In the genomic region with DNA sequence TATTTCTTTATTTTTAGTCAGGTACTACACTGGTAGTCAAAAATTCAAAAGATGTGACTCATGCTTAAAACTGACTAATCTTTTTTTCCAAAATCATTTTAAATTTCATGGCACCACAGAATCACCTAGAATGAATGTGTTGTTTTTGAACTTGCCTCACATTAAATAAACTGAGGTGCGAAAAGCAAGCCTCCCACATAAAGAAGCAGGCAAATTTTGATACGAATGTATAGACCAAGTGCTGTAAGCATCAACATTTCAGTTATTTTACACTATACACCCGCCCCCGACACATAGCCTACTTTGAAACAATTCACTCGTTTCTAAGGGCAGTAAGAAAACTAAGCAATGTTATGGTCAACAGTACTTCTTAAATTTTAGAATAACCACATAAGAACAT, we compare ENCODE assay signal across 13 cellular contexts.
A peak's percentile ranks its signal among the peaks of the same experiment; 100 is the strongest.
DNase-seq lines count a peak whose midpoint lies in the region; ATAC-seq lines count a peak whose summit lies in the region.
"Had no signal": no experiment of that assay in that cellular context is flagged by ENCODE, and none has a peak within 500 bp of the region (broad histone marks: within the 10 kb centered on the region; RNA-seq: fewer than 3 reads in every experiment).

No MANE protein-coding gene starts in this region.

- no peaks in the 10 kb centered on the region for H3K9me3 Mint-ChIP-seq in activated T-cell treated with anti-CD3 and anti-CD28 coated beads, Interleukin-2, amount 50 U/mL, for 24 hours
- no peaks in the 10 kb centered on the region for H3K9me3 Mint-ChIP-seq in activated T-helper 17 cell treated with anti-CD3 and anti-CD28 coated beads, Interleukin-2, amount 50 U/mL, for 72 hours
- no peaks in the 10 kb centered on the region for H3K9me3 Mint-ChIP-seq in stimulated activated naive CD8-positive, alpha-beta T cell treated with anti-CD3 and anti-CD28 coated beads, Interleukin-15, amount 100 ng/mL, for 72 hours
- H3K9me3 Mint-ChIP-seq: CD8-positive, alpha-beta T cell; H9 had no signal

- peaks cover 31% of the 10 kb centered on the region for H3K36me3 Mint-ChIP-seq in activated T-cell treated with anti-CD3 and anti-CD28 coated beads, Interleukin-2, amount 50 U/mL, for 24 hours (ENCODE audit: low read depth)
- H3K36me3 Mint-ChIP-seq in activated T-helper 17 cell treated with anti-CD3 and anti-CD28 coated beads, Interleukin-2, amount 50 U/mL, for 72 hours (ENCODE audit: low read depth), result peaks cover 36% of the 10 kb centered on the region

- H3K4me1 Mint-ChIP-seq in activated T-cell treated with anti-CD3 and anti-CD28 coated beads, Interleukin-2, amount 50 U/mL, for 24 hours (ENCODE audit: low read depth), result peaks cover 20% of the 10 kb centered on the region
- no peaks in the 10 kb centered on the region for H3K4me1 Mint-ChIP-seq in activated T-helper 17 cell treated with anti-CD3 and anti-CD28 coated beads, Interleukin-2, amount 50 U/mL, for 72 hours
- H3K4me1 Mint-ChIP-seq in stimulated activated naive CD8-positive, alpha-beta T cell treated with anti-CD3 and anti-CD28 coated beads, Interleukin-15, amount 100 ng/mL, for 72 hours, result peaks cover 17% of the 10 kb centered on the region
- H3K4me1 Mint-ChIP-seq: B cell had no signal

- no peak for DNase-seq in activated T-cell treated with anti-CD3 and anti-CD28 coated beads, Interleukin-2, amount 50 U/mL, for 24 hours
- no peak for DNase-seq in activated T-cell treated with anti-CD3 and anti-CD28 coated beads, Interleukin-2, amount 50 U/mL, for 1 hour
- DNase-seq in ELR (ENCODE audit: low read depth), result peak; percentile 3
- DNase-seq in stimulated activated naive CD8-positive, alpha-beta T cell treated with anti-CD3 and anti-CD28 coated beads, Interleukin-15, amount 100 ng/mL, for 72 hours, result no peak
- DNase-seq: Calu3; CD8-positive, alpha-beta T cell; DMS79 treated with DMSO at 0.1 percent for 48 hours; H9; IMR-90 had no signal

- H3K27ac Mint-ChIP-seq in activated T-cell treated with anti-CD3 and anti-CD28 coated beads, Interleukin-2, amount 50 U/mL, for 24 hours, result peak overlapping the region; percentile 2
- no peak overlapping the region for H3K27ac Mint-ChIP-seq in activated T-helper 17 cell treated with anti-CD3 and anti-CD28 coated beads, Interleukin-2, amount 50 U/mL, for 72 hours
- H3K27ac Mint-ChIP-seq in stimulated activated naive CD8-positive, alpha-beta T cell treated with anti-CD3 and anti-CD28 coated beads, Interleukin-15, amount 100 ng/mL, for 72 hours, result no peak overlapping the region
- H3K27ac Mint-ChIP-seq: B cell had no signal

- no peaks in the 10 kb centered on the region for H3K27me3 Mint-ChIP-seq in activated T-cell treated with anti-CD3 and anti-CD28 coated beads, Interleukin-2, amount 50 U/mL, for 24 hours
- no peaks in the 10 kb centered on the region for H3K27me3 Mint-ChIP-seq in activated T-helper 17 cell treated with anti-CD3 and anti-CD28 coated beads, Interleukin-2, amount 50 U/mL, for 72 hours
- H3K27me3 Mint-ChIP-seq in stimulated activated naive CD8-positive, alpha-beta T cell treated with anti-CD3 and anti-CD28 coated beads, Interleukin-15, amount 100 ng/mL, for 72 hours, result no peaks in the 10 kb centered on the region
- H3K27me3 Mint-ChIP-seq: B cell had no signal

- ATAC-seq in activated T-helper 17 cell treated with anti-CD3 and anti-CD28 coated beads, Interleukin-2, amount 50 U/mL, for 72 hours (replicated peaks), result peak; percentile 19
- ATAC-seq in stimulated activated naive CD8-positive, alpha-beta T cell treated with anti-CD3 and anti-CD28 coated beads, Interleukin-15, amount 100 ng/mL, for 72 hours, result peak; percentile 57
- ATAC-seq in GM21526 (IDR thresholded peaks at IDR 0.05; ENCODE audit: low FRiP score, unreplicated experiment), result no peak
- ATAC-seq: CD8-positive, alpha-beta T cell; GM12878 had no signal

- no peak overlapping the region for H3K4me3 Mint-ChIP-seq in activated T-cell treated with anti-CD3 and anti-CD28 coated beads, Interleukin-2, amount 50 U/mL, for 24 hours
- no peak overlapping the region for H3K4me3 Mint-ChIP-seq in activated T-helper 17 cell treated with anti-CD3 and anti-CD28 coated beads, Interleukin-2, amount 50 U/mL, for 72 hours
- no peak overlapping the region for H3K4me3 Mint-ChIP-seq in stimulated activated naive CD8-positive, alpha-beta T cell treated with anti-CD3 and anti-CD28 coated beads, Interleukin-15, amount 100 ng/mL, for 72 hours
- H3K4me3 Mint-ChIP-seq: B cell; CD8-positive, alpha-beta T cell; H9 had no signal
